ENCODE assay signal across 25 cellular contexts in genomic region chr4:136687596-136687995, GRCh38.
"Had no signal": no experiment of that assay in that cellular context is flagged by ENCODE, and none has a peak within 500 bp of the region (broad histone marks: within the 10 kb centered on the region; RNA-seq: fewer than 3 reads in every experiment).

No MANE protein-coding gene starts in this region.

- H3K4me1 Mint-ChIP-seq: activated CD4-positive, alpha-beta T cell treated with anti-CD3 and anti-CD28 coated beads, Interleukin-2, amount 10 ng/mL, durations not matched to agents 7 days and 5 days; activated T-helper 17 cell treated with anti-CD3 and anti-CD28 coated beads, Interleukin-2, amount 50 U/mL, for 72 hours had no signal

- H3K36me3 Mint-ChIP-seq: activated naive CD8-positive, alpha-beta T cell had no signal

- ATAC-seq: activated CD8-positive, alpha-beta T cell treated with anti-CD3 and anti-CD28 coated beads for 36 hours; activated T-cell treated with anti-CD3 and anti-CD28 coated beads, Interleukin-2, amount 50 U/mL, for 4 hours; activated T-helper 17 cell treated with anti-CD3 and anti-CD28 coated beads, Interleukin-2, amount 50 U/mL, for 72 hours; effector memory CD8-positive, alpha-beta T cell; foreskin keratinocyte; gastrocnemius medialis had no signal

- H3K27ac ChIP-seq: brain microvascular endothelial cell, esophagus muscularis mucosa, foreskin keratinocyte, gastrocnemius medialis had no signal

- DNase-seq: activated CD4-positive, alpha-beta T cell treated with anti-CD3 and anti-CD28 coated beads for 1 hour; activated CD4-positive, alpha-beta T cell treated with anti-CD3 and anti-CD28 coated beads for 4 hours; activated CD4-positive, alpha-beta T cell treated with anti-CD3 and anti-CD28 coated beads, Interleukin-2, amount 10 ng/mL, durations not matched to agents 7 days and 5 days; activated CD4-positive, alpha-beta T cell treated with anti-CD3 and anti-CD28 coated beads, Interleukin-2, amount 50 U/mL, for 4 hours; activated CD8-positive, alpha-beta memory T cell treated with anti-CD3 and anti-CD28 coated beads for 24 hours; activated CD8-positive, alpha-beta T cell treated with anti-CD3 and anti-CD28 coated beads for 36 hours; activated effector memory CD4-positive, alpha-beta T cell treated with Interleukin-2 at 50 U/mL for 16 hours; activated gamma-delta T cell treated with Interleukin-2 at 50 U/mL for 16 hours; activated naive CD4-positive, alpha-beta T cell treated with anti-CD3 and anti-CD28 coated beads, Interleukin-2, amount 50 U/mL, for 16 hours; activated naive CD4-positive, alpha-beta T cell treated with Interleukin-2 at 50 U/mL for 16 hours; activated T-cell treated with anti-CD3 and anti-CD28 coated beads, Interleukin-2, amount 50 U/mL, for 4 hours; amniotic stem cell; anterior cingulate cortex; brain microvascular endothelial cell; cortex of kidney; dermis blood vessel endothelial cell; effector CD4-positive, alpha-beta T cell; effector memory CD8-positive, alpha-beta T cell; foreskin keratinocyte; gastrocnemius medialis; glutamatergic neuron; T-helper 2 cell had no signal

- H3K4me3 Mint-ChIP-seq: activated CD4-positive, alpha-beta T cell treated with anti-CD3 and anti-CD28 coated beads, Interleukin-2, amount 10 ng/mL, durations not matched to agents 7 days and 5 days; activated CD8-positive, alpha-beta T cell treated with anti-CD3 and anti-CD28 coated beads for 36 hours; activated naive CD8-positive, alpha-beta T cell; activated T-cell treated with anti-CD3 and anti-CD28 coated beads, Interleukin-2, amount 50 U/mL, for 4 hours; activated T-helper 17 cell treated with anti-CD3 and anti-CD28 coated beads, Interleukin-2, amount 50 U/mL, for 72 hours; effector memory CD8-positive, alpha-beta T cell had no signal

- H3K27me3 ChIP-seq: brain microvascular endothelial cell, esophagus muscularis mucosa, foreskin keratinocyte, gastrocnemius medialis had no signal

- H3K9me3 Mint-ChIP-seq: activated CD4-positive, alpha-beta T cell treated with anti-CD3 and anti-CD28 coated beads, Interleukin-2, amount 10 ng/mL, durations not matched to agents 7 days and 5 days; activated T-cell treated with anti-CD3 and anti-CD28 coated beads, Interleukin-2, amount 50 U/mL, for 4 hours had no signal

- H3K27me3 Mint-ChIP-seq: activated CD4-positive, alpha-beta T cell treated with anti-CD3 and anti-CD28 coated beads, Interleukin-2, amount 10 ng/mL, durations not matched to agents 7 days and 5 days; activated CD8-positive, alpha-beta T cell treated with anti-CD3 and anti-CD28 coated beads for 36 hours; activated naive CD8-positive, alpha-beta T cell; activated T-helper 17 cell treated with anti-CD3 and anti-CD28 coated beads, Interleukin-2, amount 50 U/mL, for 72 hours; effector memory CD8-positive, alpha-beta T cell had no signal

- H3K4me1 ChIP-seq: esophagus muscularis mucosa, foreskin keratinocyte, gastrocnemius medialis had no signal

- H3K36me3 ChIP-seq: brain microvascular endothelial cell, esophagus muscularis mucosa, gastrocnemius medialis had no signal

- H3K27ac Mint-ChIP-seq: activated CD4-positive, alpha-beta T cell treated with anti-CD3 and anti-CD28 coated beads, Interleukin-2, amount 10 ng/mL, durations not matched to agents 7 days and 5 days; activated CD8-positive, alpha-beta T cell treated with anti-CD3 and anti-CD28 coated beads for 36 hours; activated naive CD8-positive, alpha-beta T cell; activated T-helper 17 cell treated with anti-CD3 and anti-CD28 coated beads, Interleukin-2, amount 50 U/mL, for 72 hours; effector memory CD8-positive, alpha-beta T cell had no signal

- H3K4me3 ChIP-seq: esophagus muscularis mucosa, gastrocnemius medialis had no signal
